ENCODE assay signal across 7 cellular contexts in the genomic region with DNA sequence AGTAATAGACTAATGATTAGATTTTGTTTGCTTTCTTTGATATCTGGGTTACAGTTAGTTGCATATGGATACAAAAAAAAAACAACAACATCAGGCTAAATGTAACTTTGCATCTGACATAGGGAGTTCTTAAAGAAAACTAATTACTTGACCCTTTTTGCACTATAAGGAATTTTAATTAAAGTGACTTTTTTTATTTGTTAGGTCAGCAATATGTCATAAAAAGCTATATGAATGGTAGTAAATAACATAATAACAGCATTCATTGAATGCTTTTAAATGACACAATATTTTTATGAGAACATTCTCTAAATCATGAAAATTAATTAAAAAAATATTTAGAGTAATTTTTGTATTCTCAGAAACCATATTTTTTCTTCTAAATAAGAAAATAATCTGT.
"Had no signal": no experiment of that assay in that cellular context is flagged by ENCODE, and none has a peak within 500 bp of the region (broad histone marks: within the 10 kb centered on the region; RNA-seq: fewer than 3 reads in every experiment).

No MANE protein-coding gene starts in this region.

- H3K4me3 ChIP-seq: GM23248 had no signal

- H3K27ac ChIP-seq: GM23248, KMS-11 had no signal

- H3K4me2 ChIP-seq: KMS-11 had no signal

- H2AFZ ChIP-seq: GM23248 had no signal

- H3K9ac ChIP-seq: GM23248, KMS-11 had no signal

- FAIRE-seq: HTR-8/SVneo had no signal

- DNase-seq: GM23248, GOT3, H7, HCEC 1CT, KBM-7 had no signal
